ENCODE assay signal across 26 cellular contexts in the genomic region with DNA sequence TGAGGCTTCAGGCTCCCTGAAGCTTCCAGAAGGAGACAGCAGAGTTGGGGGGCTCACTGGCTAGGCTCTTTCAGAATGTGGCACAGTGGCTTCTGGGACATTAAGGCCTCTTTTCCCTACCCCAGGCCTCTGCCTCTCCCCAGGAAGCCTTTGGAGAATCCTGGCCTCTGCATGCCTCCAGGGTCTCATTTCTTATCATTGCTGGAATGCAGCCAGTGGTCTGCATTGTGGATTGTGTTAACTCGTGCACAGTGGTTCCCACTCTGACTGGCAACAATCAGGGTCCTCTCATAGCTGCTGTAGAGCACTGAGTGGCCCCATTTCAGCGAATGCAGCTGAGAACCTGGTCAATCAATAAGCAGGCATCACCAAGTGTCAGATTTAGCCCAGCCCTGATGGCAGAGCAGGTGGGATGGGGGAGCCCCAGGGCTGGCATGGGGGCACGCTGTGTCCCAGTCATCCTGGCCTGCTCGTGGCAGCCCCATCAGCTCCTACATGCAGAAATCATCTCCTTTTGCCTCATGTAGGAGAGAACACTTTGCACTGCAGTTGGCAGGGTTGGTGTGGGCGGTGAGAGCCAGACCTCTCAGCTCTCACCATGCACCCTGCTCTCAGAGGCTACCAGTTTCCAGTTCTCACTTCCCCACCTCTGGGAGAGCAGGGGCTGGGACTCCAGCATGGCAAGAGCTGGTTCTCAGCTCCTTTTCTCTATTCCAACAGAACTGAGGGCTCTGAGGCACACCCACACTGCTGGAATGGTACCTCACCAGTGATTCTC. TPM values are rescaled to one million over a fixed set of nuclear protein-coding genes. Genes with fewer than 3 reads are reported as not detected.
DNase-seq lines count a peak whose midpoint lies in the region; ATAC-seq lines count a peak whose summit lies in the region.
"Had no signal": no experiment of that assay in that cellular context is flagged by ENCODE, and none has a peak within 500 bp of the region (broad histone marks: within the 10 kb centered on the region; RNA-seq: fewer than 3 reads in every experiment).

No MANE protein-coding gene starts in this region.

- peaks cover 31% of the 10 kb centered on the region for H3K36me3 ChIP-seq in mesodermal cell (ENCODE audit: control insufficient read depth, insufficient read depth, low read length)
- H3K36me3 ChIP-seq: lower lobe of right lung, spleen had no signal

- peak overlapping the region; percentile 55 for H3K27ac ChIP-seq in caudate nucleus (ENCODE audit: low read depth, low read length)
- peak overlapping the region; percentile 74 for H3K27ac ChIP-seq in mesodermal cell (ENCODE audit: low read depth, low read length, severe bottlenecking)
- H3K27ac ChIP-seq: lower lobe of right lung, spleen had no signal

- ATAC-seq in left cardiac atrium: peak; percentile 36 to 70
- no peak for ATAC-seq in Right ventricle myocardium superior (ENCODE audit: poor library complexity)
- no peak for ATAC-seq in HG02885 (IDR thresholded peaks at IDR 0.05; ENCODE audit: poor library complexity, unreplicated experiment)
- no peak for ATAC-seq in GM19397 (IDR thresholded peaks at IDR 0.05; ENCODE audit: unreplicated experiment)
- ATAC-seq: activated CD4-positive, alpha-beta T cell treated with anti-CD3 and anti-CD28 coated beads for 36 hours; activated T-cell treated with anti-CD3 and anti-CD28 coated beads, Interleukin-2, amount 50 U/mL, for 4 hours; lower lobe of right lung had no signal

- intact Hi-C loops in left cardiac atrium (cut with DNase I): no loop called here
- intact Hi-C loops in Right ventricle myocardium superior (cut with DNase I): no loop called here

- WGBS in mesodermal cell (ENCODE audit: insufficient coverage in 2 of 2), 2 experiments: 71 to 73% methylated on average over 3 to 5 of the region's 5 CpGs

- H3K4me3 ChIP-seq in mesodermal cell (ENCODE audit: extremely low read depth, insufficient read depth, low read length, poor library complexity, severe bottlenecking): no peak overlapping the region
- H3K4me3 ChIP-seq: lower lobe of right lung, spleen had no signal

- peaks cover 44% of the 10 kb centered on the region for H3K4me1 ChIP-seq in mesodermal cell (ENCODE audit: control insufficient read depth, insufficient read depth, low read length, poor library complexity, severe bottlenecking)
- H3K4me1 ChIP-seq: lower lobe of right lung had no signal

- DNase-seq in left cardiac atrium (no peak), Right ventricle myocardium superior (no peak), caudate nucleus (lab: John Stamatoyannopoulos, UW) (peak in 7 of 61 donors; percentile 25 to 50 (median 29)), NCI-H524 treated with DMSO at 0.1 percent for 48 hours (lab: John Stamatoyannopoulos, UW) (no peak), SW480 (ENCODE audit: low spot score) (no peak)
- DNase-seq: activated CD4-positive, alpha-beta T cell treated with anti-CD3 and anti-CD28 coated beads for 36 hours; activated naive CD4-positive, alpha-beta T cell; activated T-cell treated with anti-CD3 and anti-CD28 coated beads, Interleukin-2, amount 50 U/mL, for 4 hours; amniotic stem cell; CD4-positive, alpha-beta memory T cell; central memory CD4-positive, alpha-beta T cell; HCEC 1CT; immature natural killer cell; lower lobe of right lung; NCI-H187; NCI-H2227 treated with DMSO at 0.1 percent for 48 hours; NCI-H774; SHP77 treated with DMSO at 0.1 percent for 48 hours; T-helper 1 cell had no signal

- H3K9me3 ChIP-seq in mesodermal cell (ENCODE audit: control insufficient read depth, low read length): no peaks in the 10 kb centered on the region
- H3K9me3 ChIP-seq: lower lobe of right lung had no signal

RNA-seq across cellular contexts. Expression of gene ADORA1, which starts 13.4 kb away (rescaled TPM):
- 10 to 100 TPM; 19.9 to 27.9 TPM for total RNA-seq in left cardiac atrium
- 12.5 TPM for total RNA-seq in Right ventricle myocardium superior
- polyA plus RNA-seq in mesodermal cell (2013, experiment 1 of 2): 9.9 TPM
- 10.3 TPM for polyA plus RNA-seq in mesodermal cell (2013, experiment 2 of 2)
- total RNA-seq: activated CD4-positive, alpha-beta T cell treated with anti-CD3 and anti-CD28 coated beads for 36 hours; activated CD8-positive, alpha-beta memory T cell treated with anti-CD3 and anti-CD28 coated beads for 36 hours; CD4-positive, alpha-beta memory T cell had no signal

RNA-seq across cellular contexts. Expression of gene MYBPH, which starts 34.7 kb away (rescaled TPM):
- total RNA-seq in left cardiac atrium: not detected
- total RNA-seq in Right ventricle myocardium superior: not detected
- polyA plus RNA-seq in mesodermal cell (2013, experiment 1 of 2): 0.22 TPM
- 0.30 TPM for polyA plus RNA-seq in mesodermal cell (2013, experiment 2 of 2)
- total RNA-seq: activated CD4-positive, alpha-beta T cell treated with anti-CD3 and anti-CD28 coated beads for 36 hours; activated CD8-positive, alpha-beta memory T cell treated with anti-CD3 and anti-CD28 coated beads for 36 hours; activated T-cell treated with anti-CD3 and anti-CD28 coated beads, Interleukin-2, amount 50 U/mL, for 4 hours; CD4-positive, alpha-beta memory T cell; epithelial cell of proximal tubule; lower lobe of right lung had no signal
- polyA plus RNA-seq: CD4-positive, alpha-beta memory T cell; immature natural killer cell had no signal

RNA-seq across cellular contexts. Expression of gene CHI3L1, which starts 45.6 kb away (rescaled TPM):
- 10 to 100 TPM in 1 of 2 donors, 1 to 10 TPM in 1; 6.1 to 20.4 TPM for total RNA-seq in left cardiac atrium
- 0.32 TPM for total RNA-seq in Right ventricle myocardium superior
- 2.2 TPM for polyA plus RNA-seq in mesodermal cell (2013, experiment 1 of 2)
- 3.0 TPM for polyA plus RNA-seq in mesodermal cell (2013, experiment 2 of 2)
- total RNA-seq: activated CD8-positive, alpha-beta memory T cell treated with anti-CD3 and anti-CD28 coated beads for 36 hours; activated T-cell treated with anti-CD3 and anti-CD28 coated beads, Interleukin-2, amount 50 U/mL, for 4 hours had no signal
- polyA plus RNA-seq: CD4-positive, alpha-beta memory T cell; immature natural killer cell had no signal

RNA-seq across cellular contexts. Expression of gene MYOG, which starts 55.1 kb away (rescaled TPM):
- total RNA-seq in left cardiac atrium (not detected), Right ventricle myocardium superior (not detected)
- polyA plus RNA-seq in mesodermal cell (2013, experiment 1 of 2): 0.37 TPM
- polyA plus RNA-seq in mesodermal cell (2013, experiment 2 of 2): not detected
- total RNA-seq: activated CD4-positive, alpha-beta T cell treated with anti-CD3 and anti-CD28 coated beads for 36 hours; activated CD8-positive, alpha-beta memory T cell treated with anti-CD3 and anti-CD28 coated beads for 36 hours; activated T-cell treated with anti-CD3 and anti-CD28 coated beads, Interleukin-2, amount 50 U/mL, for 4 hours; CD4-positive, alpha-beta memory T cell; epithelial cell of proximal tubule; fibroblast of villous mesenchyme; lower lobe of right lung; spleen had no signal
- polyA plus RNA-seq: CD4-positive, alpha-beta memory T cell; immature natural killer cell; spleen had no signal

Comparison
In these comparisons a context has a peak if more than half of its experiments do, and no peak if none do; other contexts are left out.
1. ATAC-seq: peak in left cardiac atrium (2 of 2); none in Right ventricle myocardium superior (single experiment), HG02885 (single experiment) and GM19397 (single experiment).